ENCODE assay signal across 11 cellular contexts in the genomic region with DNA sequence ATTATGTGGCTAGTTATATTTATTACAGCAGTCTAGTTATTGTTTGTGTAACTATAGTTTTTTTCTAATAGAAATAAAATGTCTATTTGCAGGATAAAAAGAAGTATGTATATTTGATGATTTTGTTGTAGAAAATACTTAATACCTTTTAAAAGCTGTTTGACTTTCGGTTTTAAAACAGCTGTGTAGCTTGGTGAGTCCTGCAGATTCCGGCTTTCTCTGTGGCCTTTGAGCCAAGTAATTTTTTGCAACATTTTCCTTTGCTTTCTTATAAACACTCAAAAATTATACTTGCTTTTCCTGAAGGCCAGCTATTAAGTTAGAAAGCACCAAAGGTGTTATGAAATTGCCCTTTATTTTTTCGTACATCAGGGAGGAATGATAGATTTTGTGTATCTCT.
DNase-seq lines count a peak whose midpoint lies in the region; ATAC-seq and TF ChIP-seq lines count a peak whose summit lies in the region.
"Had no signal": no experiment of that assay in that cellular context is flagged by ENCODE, and none has a peak within 500 bp of the region (broad histone marks: within the 10 kb centered on the region; RNA-seq: fewer than 3 reads in every experiment).

No MANE protein-coding gene starts in this region.

- H3K27me3 Mint-ChIP-seq in T-cell, result no peaks in the 10 kb centered on the region

- peaks cover 37% of the 10 kb centered on the region; the same call in 1 of the 2 replicates for H3K4me1 ChIP-seq in iPS-20b (ENCODE audit: insufficient read depth, low read length)
- peaks cover 24% of the 10 kb centered on the region for H3K4me1 ChIP-seq in stomach smooth muscle (ENCODE audit: control insufficient read depth, insufficient read depth, low read length)
- H3K4me1 ChIP-seq in OCI-LY7 (ENCODE audit: insufficient read depth, low read length, poor library complexity, severe bottlenecking), result no peaks in the 10 kb centered on the region

- no peaks in the 10 kb centered on the region; the same call in 1 of the 2 replicates for H4K20me1 ChIP-seq in OCI-LY7 (ENCODE audit: insufficient read depth, low read length)

- H3K4me3 ChIP-seq in iPS-20b (ENCODE audit: low read length), result peak overlapping the region; percentile 85; the same call in 1 of the 2 replicates
- peak overlapping the region; percentile 66 to 77 for H3K4me3 ChIP-seq in stomach smooth muscle (ENCODE audit: low read length in 2 of 2)
- H3K4me3 ChIP-seq in H7 (ENCODE audit: insufficient read depth, low read depth, low read length), result no peak overlapping the region
- no peak overlapping the region for H3K4me3 ChIP-seq in OCI-LY7 (ENCODE audit: low read depth, low read length, poor library complexity, severe bottlenecking)

- peak overlapping the region in 1 of 2 donors; percentile 98 for H3K27ac Mint-ChIP-seq in T-cell

- H3K79me2 ChIP-seq in OCI-LY7 (ENCODE audit: insufficient read depth, low read depth, low read length), result no peaks in the 10 kb centered on the region

- H3K36me3 Mint-ChIP-seq in T-cell, result no peaks in the 10 kb centered on the region

- CTCF ChIA-PET in T-cell (lab: Charles Lee), result interaction anchor here (0.6 to 2.6 kb wide), 9 partner anchors 11 to 362 kb away, joined by 3 to 10 read pairs (median 3); no protein-coding TSS in a partner anchor
- CTCF ChIA-PET in OCI-LY7 (lab: Charles Lee; ENCODE audit: unreplicated experiment), result no interaction called here

- H3K9ac ChIP-seq in iPS-20b (ENCODE audit: low read depth, low read length), result peak overlapping the region; percentile 82; the same call in 1 of the 2 replicates
- H3K9ac ChIP-seq in stomach smooth muscle (ENCODE audit: low read length in 2 of 2), result peak overlapping the region; percentile 88 to 97

- no peak for TF ChIP-seq CTCF in OCI-LY7 (conservative IDR thresholded peaks at IDR 0.05; ENCODE audit: low read length)

- H3K9me3 ChIP-seq in iPS-20b (ENCODE audit: insufficient read depth, low read depth, low read length), result no peaks in the 10 kb centered on the region
- H3K9me3 ChIP-seq in stomach smooth muscle (ENCODE audit: control insufficient read depth in 2 of 2, low read length in 2 of 2), result no peaks in the 10 kb centered on the region
- no peaks in the 10 kb centered on the region for H3K9me3 ChIP-seq in OCI-LY7 (ENCODE audit: low read length)

- intact Hi-C loops in OCI-LY7 (cut with micrococcal nuclease; ENCODE audit: unreplicated experiment), result no loop called here

- DNase-seq in DMS79 treated with DMSO at 0.1 percent for 48 hours (lab: John Stamatoyannopoulos, UW) (peak; percentile 65), DMS79 (lab: John Stamatoyannopoulos, UW) (no peak), T-cell (no peak), H7 (no peak), OCI-LY7 (ENCODE audit: low spot score) (no peak)
- DNase-seq: 8988T; activated CD8-positive, alpha-beta memory T cell treated with anti-CD3 and anti-CD28 coated beads, Interleukin-2, amount 50 U/mL, for 48 hours; foreskin melanocyte had no signal

- H3K27me3 ChIP-seq in iPS-20b (ENCODE audit: insufficient read depth, low read length), result no peaks in the 10 kb centered on the region
- H3K27me3 ChIP-seq in stomach smooth muscle (ENCODE audit: control insufficient read depth in 1 of 2, insufficient read depth in 2 of 2, low read length in 2 of 2), result no peaks in the 10 kb centered on the region
- no peaks in the 10 kb centered on the region for H3K27me3 ChIP-seq in H7 (ENCODE audit: control insufficient read depth, insufficient read depth, low read length)

- BruUV-seq in OCI-LY7 (replicated peaks; lab: Mats Ljungman, UMichigan), result no TSS peak

- no peaks in the 10 kb centered on the region for H3K9me2 ChIP-seq in OCI-LY7 (ENCODE audit: insufficient read depth, low read length)

- H3K4me2 ChIP-seq in OCI-LY7 (ENCODE audit: low read length), result no peak overlapping the region

- H3K4me1 Mint-ChIP-seq in T-cell, result peaks cover 23 to 59% (median 59%) of the 10 kb centered on the region in 3 donors

- no peaks in the 10 kb centered on the region for H3K9me3 Mint-ChIP-seq in T-cell

- no peaks in the 10 kb centered on the region for H3K36me3 ChIP-seq in iPS-20b (ENCODE audit: insufficient read depth, low read depth, low read length)
- H3K36me3 ChIP-seq in stomach smooth muscle (ENCODE audit: control insufficient read depth in 2 of 2, insufficient read depth in 2 of 2, low read length in 2 of 2), result no peaks in the 10 kb centered on the region
- H3K36me3 ChIP-seq in H7 (replicated peaks; ENCODE audit: control insufficient read depth, insufficient read depth, low read length), result no peaks in the 10 kb centered on the region
- H3K36me3 ChIP-seq in OCI-LY7 (ENCODE audit: insufficient read depth, low read length), result no peaks in the 10 kb centered on the region

- peak overlapping the region; percentile 22 to 91 (median 76) for H3K4me3 Mint-ChIP-seq in T-cell

- H3K27ac ChIP-seq in iPS-20b (ENCODE audit: low read length), result peak overlapping the region; percentile 86
- H3K27ac ChIP-seq in stomach smooth muscle (ENCODE audit: low read length), result peak overlapping the region; percentile 94
- no peak overlapping the region for H3K27ac ChIP-seq in OCI-LY7 (ENCODE audit: low read depth, low read length, poor library complexity, severe bottlenecking)

- no peak for ATAC-seq in T-cell (replicated peaks in 1 of 4)
- no peak for ATAC-seq in GM21360 (IDR thresholded peaks at IDR 0.05; ENCODE audit: unreplicated experiment)

- H2AFZ ChIP-seq in OCI-LY7 (ENCODE audit: low read length), result no peak overlapping the region

- POLR2A ChIA-PET in T-cell (lab: Charles Lee), result no interaction called here
- POLR2A ChIA-PET in OCI-LY7 (lab: Charles Lee), result interaction anchor here (0.8 kb wide), 1 partner anchor 11 kb away, joined by 3 read pairs; no protein-coding TSS in a partner anchor

Comparison
In these comparisons a context has a peak if more than half of its experiments do, and no peak if none do; other contexts are left out.
1. H3K4me3 ChIP-seq: peak in iPS-20b (single experiment) and stomach smooth muscle (2 of 2); none in H7 (single experiment) and OCI-LY7 (single experiment).